Comparison of ENCODE assay signal across 13 cellular contexts in genomic region chr5:137649228-137649890, GRCh38.
DNase-seq lines count a peak whose midpoint lies in the region; TF ChIP-seq lines count a peak whose summit lies in the region.
"Had no signal": no experiment of that assay in that cellular context is flagged by ENCODE, and none has a peak within 500 bp of the region (broad histone marks: within the 10 kb centered on the region; RNA-seq: fewer than 3 reads in every experiment).

No MANE protein-coding gene starts in this region.

- peak; percentile 33 for DNase-seq in AG04449 (ENCODE audit: low read depth, low spot score)
- DNase-seq in MV-4-11 (lab: John Stamatoyannopoulos, UW), result peak; percentile 1
- peak in 10 of 61 donors; percentile 11 to 88 (median 27) for DNase-seq in caudate nucleus (lab: John Stamatoyannopoulos, UW)
- peak; percentile 54 for DNase-seq in hepatocyte (ENCODE audit: low spot score)
- DNase-seq in HK-2 (ENCODE audit: unreplicated experiment), result no peak
- DNase-seq in ovary, result no peak
- DNase-seq in NK-92 treated with Interleukin-12 subunit alpha and Interleukin-12 subunit beta, amount 100 ng/mL, for 24 hours (lab: John Stamatoyannopoulos, UW), result no peak
- DNase-seq in iPS-NIHi7 (ENCODE audit: extremely low spot score), result no peak
- DNase-seq: amniotic stem cell, foreskin keratinocyte, NCI-H2081 treated with DMSO at 0.1 percent for 48 hours, spleen had no signal

- intact Hi-C loops in ovary (cut with DNase I), result no loop called here

- POLR2A ChIA-PET in AG04449 (lab: Yijun Ruan, JAX), result no interaction called here

- TF ChIP-seq POLR2A in ovary (IDR thresholded peaks at IDR 0.05), result no peak

- H3K79me2 ChIP-seq in hepatocyte, result no peaks in the 10 kb centered on the region

- TF ChIP-seq CTCF in AG04449 (IDR thresholded peaks at IDR 0.05; ENCODE audit: insufficient read depth, low read length, missing control alignments) (no peak), hepatocyte (IDR thresholded peaks at IDR 0.05; ENCODE audit: poor library complexity) (no peak), ovary (IDR thresholded peaks at IDR 0.05) (no peak)

- no peaks in the 10 kb centered on the region for H4K20me1 ChIP-seq in hepatocyte (ENCODE audit: insufficient read depth, poor library complexity, severe bottlenecking)

- H3K27me3 ChIP-seq in hepatocyte (no peaks in the 10 kb centered on the region), ovary (no peaks in the 10 kb centered on the region)
- H3K27me3 ChIP-seq: foreskin keratinocyte, spleen had no signal

- no peaks in the 10 kb centered on the region for H3K9me2 ChIP-seq in hepatocyte (replicated peaks; ENCODE audit: insufficient read depth)

- no peak for TF ChIP-seq EP300 in ovary (IDR thresholded peaks at IDR 0.05)

- H3K4me1 ChIP-seq in hepatocyte (ENCODE audit: insufficient read depth) (no peaks in the 10 kb centered on the region), ovary (ENCODE audit: insufficient read depth) (peaks cover 7% of the 10 kb centered on the region)
- H3K4me1 ChIP-seq: foreskin keratinocyte, spleen had no signal

- H3K4me3 ChIP-seq in AG04449 (ENCODE audit: low read depth, low read length) (no peak overlapping the region), hepatocyte (no peak overlapping the region), ovary (no peak overlapping the region)
- H3K4me3 ChIP-seq: SK-N-MC, spleen had no signal

- CTCF ChIA-PET in AG04449 (lab: Yijun Ruan, JAX), result interaction anchor here (0.8 to 25.5 kb wide), 4 partner anchors 10 to 92 kb away, joined by 3 to 738 read pairs (median 20); partner anchors contain the start of gene KLHL3

- no peaks in the 10 kb centered on the region for H3K9me3 ChIP-seq in hepatocyte (ENCODE audit: low read depth)
- no peaks in the 10 kb centered on the region for H3K9me3 ChIP-seq in ovary

- H3K36me3 ChIP-seq in hepatocyte (replicated peaks; ENCODE audit: insufficient read depth, low read depth) (no peaks in the 10 kb centered on the region), ovary (no peaks in the 10 kb centered on the region)

- 65% methylated on average over 2 of the region's 2 CpGs for WGBS in hepatocyte (ENCODE audit: low lambda C conversion rate, missing lambda C conversion rate)
- 25 to 54% (median 48%) methylated on average over 2 of the region's 2 CpGs for WGBS in ovary, 3 donors

- no peak overlapping the region for H2AFZ ChIP-seq in hepatocyte

- H3K4me2 ChIP-seq in hepatocyte, result no peak overlapping the region

- peak overlapping the region; percentile 84 for H3K27ac ChIP-seq in caudate nucleus (ENCODE audit: low read depth, low read length)
- peak overlapping the region; percentile 36 for H3K27ac ChIP-seq in hepatocyte
- H3K27ac ChIP-seq in ovary, result no peak overlapping the region
- H3K27ac ChIP-seq: foreskin keratinocyte, SK-N-MC, spleen had no signal

Comparison
In these comparisons a context has a peak if more than half of its experiments do, and no peak if none do; other contexts are left out.
1. DNase-seq: peak in AG04449 (single experiment), MV-4-11 (single experiment) and hepatocyte (single experiment); none in HK-2 (single experiment), ovary (0 of 5), NK-92 treated with Interleukin-12 subunit alpha and Interleukin-12 subunit beta, amount 100 ng/mL, for 24 hours (single experiment) and iPS-NIHi7 (single experiment).
2. H3K27ac ChIP-seq: peak in caudate nucleus (single experiment) and hepatocyte (single experiment); none in ovary (0 of 2).